ENCODE assay signal across 15 cellular contexts in genomic region chr1:108053291-108054023, GRCh38.
DNase-seq lines count a peak whose midpoint lies in the region; ATAC-seq and TF ChIP-seq lines count a peak whose summit lies in the region.
"Had no signal": no experiment of that assay in that cellular context is flagged by ENCODE, and none has a peak within 500 bp of the region (broad histone marks: within the 10 kb centered on the region; RNA-seq: fewer than 3 reads in every experiment).

No MANE protein-coding gene starts in this region.

- peaks cover 76 to 85% of the 10 kb centered on the region in 2 experiments for H3K4me1 ChIP-seq in neutrophil (ENCODE audit: control insufficient read depth in 1 of 2, insufficient read depth in 1 of 2, low read depth in 1 of 2, low read length in 1 of 2)

- peak; percentile 87 for DNase-seq in CD1c-positive myeloid dendritic cell (ENCODE audit: extremely low spot score)
- peak; percentile 65 for DNase-seq in MG63
- peak; percentile 40 for DNase-seq in epithelial cell of esophagus (ENCODE audit: low read depth)
- no peak for DNase-seq in ecto neural progenitor cell (ENCODE audit: low spot score)
- DNase-seq in T-helper 1 cell, result no peak
- no peak for DNase-seq in stimulated activated CD4-positive, alpha-beta T cell treated with anti-CD3 and anti-CD28 coated beads, Interleukin-4, amount 100 ng/mL, for 1 hour
- DNase-seq: activated CD4-positive, alpha-beta T cell treated with anti-CD3 and anti-CD28 coated beads for 36 hours; activated gamma-delta T cell; kidney glomerular epithelial cell; NCI-H187; stimulated activated CD4-positive, alpha-beta T cell treated with anti-CD3 and anti-CD28 coated beads, Interleukin-1b, Interleukin-23, amount 100 ng/mL, for 48 hours; stimulated activated naive CD4-positive, alpha-beta T cell had no signal

- H3K36me3 ChIP-seq in MG63, result no peaks in the 10 kb centered on the region
- H3K36me3 ChIP-seq in neutrophil, result no peaks in the 10 kb centered on the region
- H3K36me3 ChIP-seq: neural progenitor cell had no signal

- peaks cover 2% of the 10 kb centered on the region; the same call in 1 of the 2 replicates for H3K9me3 ChIP-seq in MG63
- H3K9me3 ChIP-seq in neutrophil, result no peaks in the 10 kb centered on the region

- H3K27me3 ChIP-seq in MG63, result no peaks in the 10 kb centered on the region
- H3K27me3 ChIP-seq in neutrophil, result no peaks in the 10 kb centered on the region
- H3K27me3 ChIP-seq: neural progenitor cell had no signal

- no peak for ATAC-seq in HG02642 (IDR thresholded peaks at IDR 0.05; ENCODE audit: poor library complexity, unreplicated experiment)
- ATAC-seq: activated CD4-positive, alpha-beta T cell treated with anti-CD3 and anti-CD28 coated beads for 36 hours had no signal

- H3K4me3 ChIP-seq in MG63, result no peak overlapping the region
- no peak overlapping the region for H3K4me3 ChIP-seq in epithelial cell of esophagus (ENCODE audit: low read length)
- H3K4me3 ChIP-seq in neutrophil (ENCODE audit: low read depth in 1 of 2, low read length in 1 of 2), result peak overlapping the region in 1 of 2 experiments; percentile 9
- H3K4me3 ChIP-seq: neural progenitor cell had no signal

- TF ChIP-seq CTCF in epithelial cell of esophagus (IDR thresholded peaks at IDR 0.05; ENCODE audit: insufficient read depth, low read depth, low read length, missing control alignments) (no peak), neutrophil (IDR thresholded peaks at IDR 0.05) (no peak)

- peak overlapping the region; percentile 38 for H3K27ac ChIP-seq in neutrophil
- H3K27ac ChIP-seq: neural progenitor cell had no signal

Comparison
In these comparisons a context has a peak if more than half of its experiments do, and no peak if none do; other contexts are left out.
1. DNase-seq: peak in CD1c-positive myeloid dendritic cell (single experiment), MG63 (single experiment) and epithelial cell of esophagus (single experiment); none in ecto neural progenitor cell (single experiment), T-helper 1 cell (0 of 5) and stimulated activated CD4-positive, alpha-beta T cell treated with anti-CD3 and anti-CD28 coated beads, Interleukin-4, amount 100 ng/mL, for 1 hour (single experiment).